Comparison of ENCODE assay signal across 39 cellular contexts in genomic region chr2:154443919-154444318, GRCh38.
"Had no signal": no experiment of that assay in that cellular context is flagged by ENCODE, and none has a peak within 500 bp of the region (broad histone marks: within the 10 kb centered on the region; RNA-seq: fewer than 3 reads in every experiment).

No MANE protein-coding gene starts in this region.

- H3K4me1 Mint-ChIP-seq: activated naive CD4-positive, alpha-beta T cell treated with anti-CD3 and anti-CD28 coated beads, Interleukin-2, amount 10 ng/mL, durations not matched to agents 7 days and 5 days; activated naive CD4-positive, alpha-beta T cell treated with anti-CD3 and anti-CD28 coated beads, Interleukin-2, amount 50 U/mL, for 24 hours; activated naive CD8-positive, alpha-beta T cell treated with anti-CD3 and anti-CD28 coated beads for 36 hours; activated naive CD8-positive, alpha-beta T cell treated with anti-CD3 and anti-CD28 coated beads, Interleukin-2, amount 10 ng/mL, durations not matched to agents 7 days and 5 days; activated naive CD8-positive, alpha-beta T cell treated with anti-CD3 and anti-CD28 coated beads, Interleukin-2, amount 50 U/mL, for 24 hours; activated T-helper 17 cell treated with anti-CD3 and anti-CD28 coated beads, Interleukin-2, amount 50 U/mL, for 72 hours; central memory CD8-positive, alpha-beta T cell had no signal

- H3K9me3 Mint-ChIP-seq: activated naive CD4-positive, alpha-beta T cell treated with anti-CD3 and anti-CD28 coated beads for 36 hours; activated naive CD4-positive, alpha-beta T cell treated with anti-CD3 and anti-CD28 coated beads, Interleukin-2, amount 10 ng/mL, durations not matched to agents 7 days and 5 days; activated naive CD4-positive, alpha-beta T cell treated with anti-CD3 and anti-CD28 coated beads, Interleukin-2, amount 50 U/mL, for 24 hours; activated naive CD4-positive, alpha-beta T cell treated with anti-CD3 and anti-CD28 coated beads, Interleukin-2, amount 50 U/mL, for 72 hours; activated naive CD8-positive, alpha-beta T cell treated with anti-CD3 and anti-CD28 coated beads for 36 hours; activated naive CD8-positive, alpha-beta T cell treated with anti-CD3 and anti-CD28 coated beads, Interleukin-2, amount 10 ng/mL, durations not matched to agents 7 days and 5 days; activated naive CD8-positive, alpha-beta T cell treated with anti-CD3 and anti-CD28 coated beads, Interleukin-2, amount 50 U/mL, for 24 hours; activated T-cell treated with anti-CD3 and anti-CD28 coated beads, Interleukin-2, amount 50 U/mL, for 24 hours; activated T-cell treated with anti-CD3 and anti-CD28 coated beads, Interleukin-2, amount 50 U/mL, for 4 hours; activated T-helper 1 cell treated with anti-CD3 and anti-CD28 coated beads, Interleukin-12 subunit alpha, Interleukin-12 subunit beta, Interleukin-2, Interleukin-4 antibody, amounts not matched to agents 30 ng/mL and 10 ng/mL and 1 ng/mL, durations not matched to agents 14 hours and 24 hours and 36 hours; activated T-helper 17 cell treated with anti-CD3 and anti-CD28 coated beads, Interleukin-2, amount 50 U/mL, for 72 hours; activated T-helper 2 cell treated with anti-CD3 and anti-CD28 coated beads, Interferon-gamma antibody, Interleukin-2, Interleukin-4, amounts not matched to agents 10 μg/mL and 5 μg/mL and 100 μg/mL, durations not matched to agents 14 hours and 24 hours and 36 hours; brain; central memory CD8-positive, alpha-beta T cell had no signal

- H3K36me3 Mint-ChIP-seq: activated naive CD4-positive, alpha-beta T cell treated with anti-CD3 and anti-CD28 coated beads, Interleukin-2, amount 10 ng/mL, durations not matched to agents 7 days and 5 days; activated naive CD4-positive, alpha-beta T cell treated with anti-CD3 and anti-CD28 coated beads, Interleukin-2, amount 50 U/mL, for 24 hours; activated naive CD4-positive, alpha-beta T cell treated with anti-CD3 and anti-CD28 coated beads, Interleukin-2, amount 50 U/mL, for 72 hours; activated naive CD8-positive, alpha-beta T cell; activated naive CD8-positive, alpha-beta T cell treated with anti-CD3 and anti-CD28 coated beads for 36 hours; activated naive CD8-positive, alpha-beta T cell treated with anti-CD3 and anti-CD28 coated beads, Interleukin-2, amount 10 ng/mL, durations not matched to agents 7 days and 5 days; brain had no signal

- H3K9me3 ChIP-seq: adrenal gland, ascending aorta, body of pancreas, breast epithelium had no signal

- H3K27ac Mint-ChIP-seq: activated naive CD4-positive, alpha-beta T cell treated with anti-CD3 and anti-CD28 coated beads for 36 hours; activated naive CD4-positive, alpha-beta T cell treated with anti-CD3 and anti-CD28 coated beads, Interleukin-2, amount 10 ng/mL, durations not matched to agents 7 days and 5 days; activated naive CD4-positive, alpha-beta T cell treated with anti-CD3 and anti-CD28 coated beads, Interleukin-2, amount 50 U/mL, for 24 hours; activated naive CD4-positive, alpha-beta T cell treated with anti-CD3 and anti-CD28 coated beads, Interleukin-2, amount 50 U/mL, for 72 hours; activated naive CD8-positive, alpha-beta T cell; activated naive CD8-positive, alpha-beta T cell treated with anti-CD3 and anti-CD28 coated beads for 36 hours; activated naive CD8-positive, alpha-beta T cell treated with anti-CD3 and anti-CD28 coated beads, Interleukin-2, amount 10 ng/mL, durations not matched to agents 7 days and 5 days; activated naive CD8-positive, alpha-beta T cell treated with anti-CD3 and anti-CD28 coated beads, Interleukin-2, amount 50 U/mL, for 24 hours; activated T-cell treated with anti-CD3 and anti-CD28 coated beads, Interleukin-2, amount 50 U/mL, for 24 hours; activated T-cell treated with anti-CD3 and anti-CD28 coated beads, Interleukin-2, amount 50 U/mL, for 72 hours; activated T-helper 1 cell treated with anti-CD3 and anti-CD28 coated beads, Interleukin-12 subunit alpha, Interleukin-12 subunit beta, Interleukin-2, Interleukin-4 antibody, amounts not matched to agents 30 ng/mL and 10 ng/mL and 1 ng/mL, durations not matched to agents 14 hours and 24 hours and 36 hours; activated T-helper 17 cell treated with anti-CD3 and anti-CD28 coated beads, Interleukin-2, amount 50 U/mL, for 72 hours; activated T-helper 2 cell treated with anti-CD3 and anti-CD28 coated beads, Interferon-gamma antibody, Interleukin-2, Interleukin-4, amounts not matched to agents 10 μg/mL and 5 μg/mL and 100 μg/mL, durations not matched to agents 14 hours and 24 hours and 36 hours; brain had no signal

- H3K4me1 ChIP-seq: adrenal gland, ascending aorta, breast epithelium had no signal

- H3K27me3 ChIP-seq: adrenal gland, ascending aorta, body of pancreas, brain microvascular endothelial cell, breast epithelium, cardiac muscle cell had no signal

- H3K4me3 ChIP-seq: adrenal gland, ascending aorta, body of pancreas, breast epithelium, cardiac muscle cell had no signal

- H3K36me3 ChIP-seq: adrenal gland, ascending aorta, brain microvascular endothelial cell, breast epithelium, cardiac muscle cell had no signal

- H3K4me3 Mint-ChIP-seq: activated naive CD4-positive, alpha-beta T cell treated with anti-CD3 and anti-CD28 coated beads for 36 hours; activated naive CD4-positive, alpha-beta T cell treated with anti-CD3 and anti-CD28 coated beads, Interleukin-2, amount 10 ng/mL, durations not matched to agents 7 days and 5 days; activated naive CD4-positive, alpha-beta T cell treated with anti-CD3 and anti-CD28 coated beads, Interleukin-2, amount 50 U/mL, for 24 hours; activated naive CD8-positive, alpha-beta T cell; activated naive CD8-positive, alpha-beta T cell treated with anti-CD3 and anti-CD28 coated beads for 36 hours; activated naive CD8-positive, alpha-beta T cell treated with anti-CD3 and anti-CD28 coated beads, Interleukin-2, amount 10 ng/mL, durations not matched to agents 7 days and 5 days; activated naive CD8-positive, alpha-beta T cell treated with anti-CD3 and anti-CD28 coated beads, Interleukin-2, amount 50 U/mL, for 24 hours; activated T-cell treated with anti-CD3 and anti-CD28 coated beads, Interleukin-2, amount 50 U/mL, for 24 hours; activated T-cell treated with anti-CD3 and anti-CD28 coated beads, Interleukin-2, amount 50 U/mL, for 4 hours; activated T-cell treated with anti-CD3 and anti-CD28 coated beads, Interleukin-2, amount 50 U/mL, for 72 hours; activated T-helper 1 cell treated with anti-CD3 and anti-CD28 coated beads, Interleukin-12 subunit alpha, Interleukin-12 subunit beta, Interleukin-2, Interleukin-4 antibody, amounts not matched to agents 30 ng/mL and 10 ng/mL and 1 ng/mL, durations not matched to agents 14 hours and 24 hours and 36 hours; activated T-helper 17 cell treated with anti-CD3 and anti-CD28 coated beads, Interleukin-2, amount 50 U/mL, for 72 hours; brain; central memory CD8-positive, alpha-beta T cell had no signal

- ATAC-seq: activated naive CD4-positive, alpha-beta T cell treated with anti-CD3 and anti-CD28 coated beads, Interleukin-2, amount 50 U/mL, for 72 hours; activated naive CD8-positive, alpha-beta T cell treated with anti-CD3 and anti-CD28 coated beads, Interleukin-2, amount 50 U/mL, for 24 hours; activated T-cell treated with anti-CD3 and anti-CD28 coated beads, Interleukin-2, amount 50 U/mL, for 4 hours; activated T-cell treated with anti-CD3 and anti-CD28 coated beads, Interleukin-2, amount 50 U/mL, for 72 hours; activated T-helper 17 cell treated with anti-CD3 and anti-CD28 coated beads, Interleukin-2, amount 50 U/mL, for 72 hours; body of pancreas had no signal

- DNase-seq: activated effector memory CD4-positive, alpha-beta T cell treated with anti-CD3 and anti-CD28 coated beads, Interleukin-2, amount 50 U/mL, for 16 hours; activated effector memory CD4-positive, alpha-beta T cell treated with Interleukin-2 at 50 U/mL for 16 hours; activated gamma-delta T cell; activated gamma-delta T cell treated with Interleukin-2 at 50 U/mL for 16 hours; activated naive CD4-positive, alpha-beta T cell; activated naive CD4-positive, alpha-beta T cell treated with anti-CD3 and anti-CD28 coated beads for 36 hours; activated naive CD4-positive, alpha-beta T cell treated with anti-CD3 and anti-CD28 coated beads, Interleukin-2, amount 10 ng/mL, durations not matched to agents 7 days and 5 days; activated naive CD4-positive, alpha-beta T cell treated with anti-CD3 and anti-CD28 coated beads, Interleukin-2, amount 50 U/mL, for 16 hours; activated naive CD4-positive, alpha-beta T cell treated with Interleukin-2 at 50 U/mL for 16 hours; activated naive CD8-positive, alpha-beta T cell treated with anti-CD3 and anti-CD28 coated beads for 36 hours; activated naive CD8-positive, alpha-beta T cell treated with anti-CD3 and anti-CD28 coated beads, Interleukin-2, amount 10 ng/mL, durations not matched to agents 7 days and 5 days; activated naive CD8-positive, alpha-beta T cell treated with anti-CD3 and anti-CD28 coated beads, Interleukin-2, amount 50 U/mL, for 24 hours; activated T-cell treated with anti-CD3 and anti-CD28 coated beads, Interleukin-2, amount 50 U/mL, for 24 hours; activated T-cell treated with anti-CD3 and anti-CD28 coated beads, Interleukin-2, amount 50 U/mL, for 4 hours; activated T-cell treated with anti-CD3 and anti-CD28 coated beads, Interleukin-2, amount 50 U/mL, for 48 hours; activated T-cell treated with anti-CD3 and anti-CD28 coated beads, Interleukin-2, amount 50 U/mL, for 72 hours; adrenal gland; amniotic stem cell; amygdala; anterior cingulate cortex; aorta; body of pancreas; brain microvascular endothelial cell; caudate nucleus; central memory CD4-positive, alpha-beta T cell; cerebellar nuclear complex had no signal

- H3K27me3 Mint-ChIP-seq: activated naive CD4-positive, alpha-beta T cell treated with anti-CD3 and anti-CD28 coated beads, Interleukin-2, amount 10 ng/mL, durations not matched to agents 7 days and 5 days; activated naive CD4-positive, alpha-beta T cell treated with anti-CD3 and anti-CD28 coated beads, Interleukin-2, amount 50 U/mL, for 24 hours; activated naive CD8-positive, alpha-beta T cell; activated naive CD8-positive, alpha-beta T cell treated with anti-CD3 and anti-CD28 coated beads for 36 hours; activated naive CD8-positive, alpha-beta T cell treated with anti-CD3 and anti-CD28 coated beads, Interleukin-2, amount 10 ng/mL, durations not matched to agents 7 days and 5 days; activated naive CD8-positive, alpha-beta T cell treated with anti-CD3 and anti-CD28 coated beads, Interleukin-2, amount 50 U/mL, for 24 hours; activated T-cell treated with anti-CD3 and anti-CD28 coated beads, Interleukin-2, amount 50 U/mL, for 24 hours; activated T-helper 17 cell treated with anti-CD3 and anti-CD28 coated beads, Interleukin-2, amount 50 U/mL, for 72 hours; brain; central memory CD8-positive, alpha-beta T cell had no signal

- H3K27ac ChIP-seq: adrenal gland, ascending aorta, body of pancreas, brain microvascular endothelial cell, breast epithelium, cardiac muscle cell had no signal

- FAIRE-seq: astrocyte, bronchial epithelial cell had no signal
